Comparison of ENCODE assay signal across 9 cellular contexts in the genomic region with DNA sequence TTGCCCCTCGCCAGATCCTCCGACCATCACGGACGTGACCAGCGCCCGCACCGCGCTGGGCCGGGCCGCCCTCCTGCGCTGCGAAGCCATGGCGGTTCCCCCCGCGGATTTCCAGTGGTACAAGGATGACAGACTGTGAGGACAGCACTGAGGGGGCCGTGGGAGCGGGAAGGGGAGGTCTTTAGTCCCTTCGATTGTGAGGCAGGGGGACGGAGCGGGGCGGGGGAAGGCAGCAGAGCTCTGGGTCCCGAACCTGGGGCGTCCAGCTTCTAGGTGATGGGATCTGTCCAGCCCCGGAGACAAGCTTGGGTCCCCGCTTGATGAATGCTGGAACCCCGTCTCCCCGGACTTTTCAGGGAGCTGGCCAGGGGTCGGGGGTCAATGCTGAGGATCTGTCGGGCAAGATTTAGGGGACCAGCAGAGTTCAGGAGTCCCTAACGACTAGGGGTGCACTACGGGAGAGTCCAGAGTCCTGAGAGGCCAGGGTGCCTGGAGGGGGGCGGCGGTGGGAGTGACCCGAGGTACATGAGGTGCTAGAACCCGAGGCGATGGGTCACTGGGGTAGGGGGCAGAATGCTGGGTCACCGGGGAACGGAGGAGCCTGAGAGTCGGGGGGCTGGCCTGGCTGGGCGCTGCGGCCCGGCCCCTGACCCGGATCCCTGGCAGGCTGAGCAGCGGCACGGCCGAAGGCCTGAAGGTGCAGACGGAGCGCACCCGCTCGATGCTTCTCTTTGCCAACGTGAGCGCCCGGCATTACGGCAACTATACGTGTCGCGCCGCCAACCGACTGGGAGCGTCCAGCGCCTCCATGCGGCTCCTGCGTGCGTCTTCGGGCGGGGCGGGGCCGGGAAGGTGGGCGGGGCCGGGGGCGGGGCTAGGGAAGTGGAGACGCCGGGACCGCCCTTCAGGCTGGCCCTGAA. TPM values are rescaled to one million over a fixed set of nuclear protein-coding genes. Genes with fewer than 3 reads are reported as not detected.
DNase-seq lines count a peak whose midpoint lies in the region.
"Had no signal": no experiment of that assay in that cellular context is flagged by ENCODE, and none has a peak within 500 bp of the region (broad histone marks: within the 10 kb centered on the region; RNA-seq: fewer than 3 reads in every experiment).

No MANE protein-coding gene starts in this region.

- H3K9ac ChIP-seq in iPS-18a (ENCODE audit: low read length): no peak overlapping the region

- no peak overlapping the region for H3K27ac ChIP-seq in iPS-18a (ENCODE audit: low read length)

- H3K4me3 Mint-ChIP-seq in activated naive CD4-positive, alpha-beta T cell treated with anti-CD3 and anti-CD28 coated beads for 36 hours: peak overlapping the region; percentile 39

- no peaks in the 10 kb centered on the region for H3K36me3 ChIP-seq in iPS-18a (ENCODE audit: control insufficient read depth, low read depth, low read length)

- H3K27me3 ChIP-seq in iPS-18a (ENCODE audit: control insufficient read depth, insufficient read depth, low read length): peaks cover 3% of the 10 kb centered on the region

- no peaks in the 10 kb centered on the region for H3K36me3 Mint-ChIP-seq in activated naive CD4-positive, alpha-beta T cell treated with anti-CD3 and anti-CD28 coated beads for 36 hours (ENCODE audit: low read depth)

- H3K4me1 ChIP-seq in iPS-18a (ENCODE audit: control insufficient read depth, low read depth, low read length): no peaks in the 10 kb centered on the region

- peaks cover 57% of the 10 kb centered on the region for H3K27me3 Mint-ChIP-seq in activated naive CD4-positive, alpha-beta T cell treated with anti-CD3 and anti-CD28 coated beads for 36 hours (ENCODE audit: low read depth)

- no peak overlapping the region for H3K27ac Mint-ChIP-seq in activated naive CD4-positive, alpha-beta T cell treated with anti-CD3 and anti-CD28 coated beads for 36 hours

- peak; percentile 84 for DNase-seq in COLO829 (ENCODE audit: low spot score)
- peak; percentile 22 for DNase-seq in NCI-H82 treated with DMSO at 0.1 percent for 48 hours (lab: John Stamatoyannopoulos, UW; ENCODE audit: unreplicated experiment)
- peak; percentile 75 for DNase-seq in activated naive CD4-positive, alpha-beta T cell treated with anti-CD3 and anti-CD28 coated beads for 36 hours
- DNase-seq in stimulated activated CD4-positive, alpha-beta T cell treated with anti-CD3 and anti-CD28 coated beads, TNF-alpha, amount 100 ng/mL, for 48 hours (ENCODE audit: low read depth in 3 of 3): peak; percentile 44 to 71 (median 60)
- DNase-seq in pons (ENCODE audit: low spot score): no peak
- DNase-seq in HuH-7 (ENCODE audit: low spot score): no peak
- no peak for DNase-seq in glomerular visceral epithelial cell (ENCODE audit: extremely low spot score)

- CTCF ChIA-PET in activated naive CD4-positive, alpha-beta T cell treated with anti-CD3 and anti-CD28 coated beads for 36 hours (lab: Charles Lee): interaction anchor here (0.6 kb wide), 1 partner anchor 171 kb away, joined by 3 read pairs; no protein-coding TSS in a partner anchor

- intact Hi-C loops in activated naive CD4-positive, alpha-beta T cell treated with anti-CD3 and anti-CD28 coated beads for 36 hours (cut with micrococcal nuclease): loop anchor here (2.0 kb wide), 1 partner anchor 169 kb away; no protein-coding TSS in a partner anchor

- H3K9me3 ChIP-seq in iPS-18a (ENCODE audit: control insufficient read depth, low read depth, low read length): no peaks in the 10 kb centered on the region

- peaks cover 1% of the 10 kb centered on the region for H3K9me3 Mint-ChIP-seq in activated naive CD4-positive, alpha-beta T cell treated with anti-CD3 and anti-CD28 coated beads for 36 hours

- peak overlapping the region; percentile 48 for H3K4me3 ChIP-seq in iPS-18a (ENCODE audit: low read length)

- H3K4me1 Mint-ChIP-seq in activated naive CD4-positive, alpha-beta T cell treated with anti-CD3 and anti-CD28 coated beads for 36 hours (ENCODE audit: low read depth): peaks cover 5% of the 10 kb centered on the region

RNA-seq across cellular contexts. Expression of a gene that starts 14.6 kb away (rescaled TPM):
- 1 to 10 TPM; 1.4 to 1.5 TPM for total RNA-seq in activated naive CD4-positive, alpha-beta T cell treated with anti-CD3 and anti-CD28 coated beads for 36 hours

RNA-seq across cellular contexts. Expression of a gene that starts 15.9 kb away (rescaled TPM):
- not detected for total RNA-seq in activated naive CD4-positive, alpha-beta T cell treated with anti-CD3 and anti-CD28 coated beads for 36 hours
- total RNA-seq: fibroblast of lung had no signal

RNA-seq across cellular contexts. Expression of a gene that starts 38.9 kb away (rescaled TPM):
- total RNA-seq in activated naive CD4-positive, alpha-beta T cell treated with anti-CD3 and anti-CD28 coated beads for 36 hours: 100 to 1,000 TPM; 118 to 128 TPM

RNA-seq across cellular contexts. Expression of a gene that starts 41.5 kb away (rescaled TPM):
- total RNA-seq in activated naive CD4-positive, alpha-beta T cell treated with anti-CD3 and anti-CD28 coated beads for 36 hours: under 1 TPM; 0.72 TPM
- total RNA-seq: fibroblast of lung had no signal

RNA-seq across cellular contexts. Expression of a gene that starts 45.1 kb away (rescaled TPM):
- 10 to 100 TPM; 16.3 to 17.5 TPM for total RNA-seq in activated naive CD4-positive, alpha-beta T cell treated with anti-CD3 and anti-CD28 coated beads for 36 hours
- total RNA-seq: fibroblast of lung had no signal

Comparison
In these comparisons a context has a peak if more than half of its experiments do, and no peak if none do; other contexts are left out.
1. DNase-seq: peak in COLO829 (single experiment), NCI-H82 treated with DMSO at 0.1 percent for 48 hours (single experiment), activated naive CD4-positive, alpha-beta T cell treated with anti-CD3 and anti-CD28 coated beads for 36 hours (single experiment) and stimulated activated CD4-positive, alpha-beta T cell treated with anti-CD3 and anti-CD28 coated beads, TNF-alpha, amount 100 ng/mL, for 48 hours (3 of 3); none in pons (single experiment), HuH-7 (single experiment) and glomerular visceral epithelial cell (single experiment).